Comparison of ENCODE assay signal across 18 cellular contexts in the genomic region with DNA sequence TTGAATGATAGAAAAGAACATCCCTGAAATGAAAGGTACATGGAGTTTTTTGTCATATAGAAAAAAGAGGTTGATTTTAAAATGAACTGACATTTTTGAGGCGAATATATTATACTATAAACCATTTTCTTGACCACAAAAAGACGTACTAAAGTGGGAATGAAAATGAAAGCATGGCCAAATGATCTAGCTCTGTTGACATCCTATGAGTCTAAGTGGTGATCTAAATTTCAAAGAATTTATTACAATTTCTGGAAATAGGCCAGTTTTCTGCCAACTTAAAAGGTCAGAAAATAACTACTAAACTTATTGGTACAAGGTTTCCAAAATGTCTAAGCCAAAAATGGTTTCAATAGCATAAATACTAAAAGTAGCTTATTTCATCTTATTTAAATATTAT.
A peak's percentile ranks its signal among the peaks of the same experiment; 100 is the strongest.
DNase-seq lines count a peak whose midpoint lies in the region; ATAC-seq and TF ChIP-seq lines count a peak whose summit lies in the region.
"Had no signal": no experiment of that assay in that cellular context is flagged by ENCODE, and none has a peak within 500 bp of the region (broad histone marks: within the 10 kb centered on the region; RNA-seq: fewer than 3 reads in every experiment).

No MANE protein-coding gene starts in this region.

- H3K4me3 ChIP-seq in choroid plexus epithelial cell (ENCODE audit: low read depth, low read length), result no peak overlapping the region
- H3K4me3 ChIP-seq: GM23338, SJCRH30 had no signal

- no peak for TF ChIP-seq CTCF in choroid plexus epithelial cell (conservative IDR thresholded peaks at IDR 0.05; ENCODE audit: low read depth, low read length)

- no peak for ATAC-seq in HG02678 (IDR thresholded peaks at IDR 0.05; ENCODE audit: unreplicated experiment)
- no peak for ATAC-seq in activated CD4-positive, alpha-beta T cell treated with anti-CD3 and anti-CD28 coated beads for 36 hours
- ATAC-seq: GM23338, HCT116 had no signal

- CTCF ChIA-PET in activated CD4-positive, alpha-beta T cell treated with anti-CD3 and anti-CD28 coated beads for 36 hours (lab: Charles Lee), result no interaction called here

- no peak overlapping the region for H3K4me3 Mint-ChIP-seq in activated CD4-positive, alpha-beta T cell treated with anti-CD3 and anti-CD28 coated beads for 36 hours
- H3K4me3 Mint-ChIP-seq: GM23338 had no signal

- H3K9me3 Mint-ChIP-seq in activated CD4-positive, alpha-beta T cell treated with anti-CD3 and anti-CD28 coated beads for 36 hours (ENCODE audit: low read depth), result peaks cover 9% of the 10 kb centered on the region
- H3K9me3 Mint-ChIP-seq: GM23338 had no signal

- H3K27me3 Mint-ChIP-seq in activated CD4-positive, alpha-beta T cell treated with anti-CD3 and anti-CD28 coated beads for 36 hours, result no peaks in the 10 kb centered on the region

- peak; percentile 1 for DNase-seq in A172 (ENCODE audit: low spot score)
- DNase-seq in NCI-H226, result peak; percentile 50
- peak; percentile 36 for DNase-seq in choroid plexus epithelial cell (ENCODE audit: low read depth)
- DNase-seq in non-pigmented ciliary epithelial cell (ENCODE audit: low read depth), result peak; percentile 20
- DNase-seq in activated naive CD4-positive, alpha-beta T cell treated with Interleukin-2 at 50 U/mL for 16 hours, result no peak
- DNase-seq in activated CD4-positive, alpha-beta T cell treated with anti-CD3 and anti-CD28 coated beads for 36 hours, result no peak
- DNase-seq in NCI-H2081 treated with DMSO at 0.1 percent for 48 hours (lab: John Stamatoyannopoulos, UW), result no peak
- DNase-seq: DMS 273 treated with DMSO at 0.1 percent for 48 hours, GDM1, Karpas-422, NCI-H1105, NCI-H1694 treated with DMSO at 0.1 percent for 48 hours, NCI-H446, OCI-M1, SJCRH30 had no signal

- H3K27ac Mint-ChIP-seq in activated CD4-positive, alpha-beta T cell treated with anti-CD3 and anti-CD28 coated beads for 36 hours, result no peak overlapping the region
- H3K27ac Mint-ChIP-seq: GM23338 had no signal

- intact Hi-C loops in activated CD4-positive, alpha-beta T cell treated with anti-CD3 and anti-CD28 coated beads for 36 hours (cut with DNase I, micrococcal nuclease), result no loop called here

- H3K4me1 Mint-ChIP-seq in activated CD4-positive, alpha-beta T cell treated with anti-CD3 and anti-CD28 coated beads for 36 hours, result no peaks in the 10 kb centered on the region
- H3K4me1 Mint-ChIP-seq: GM23338 had no signal

- no peaks in the 10 kb centered on the region for H3K36me3 Mint-ChIP-seq in activated CD4-positive, alpha-beta T cell treated with anti-CD3 and anti-CD28 coated beads for 36 hours (ENCODE audit: low read depth)

- POLR2A ChIA-PET in activated CD4-positive, alpha-beta T cell treated with anti-CD3 and anti-CD28 coated beads for 36 hours (lab: Charles Lee), result no interaction called here

Comparison
In these comparisons a context has a peak if more than half of its experiments do, and no peak if none do; other contexts are left out.
1. DNase-seq: peak in A172 (single experiment), NCI-H226 (single experiment), choroid plexus epithelial cell (single experiment) and non-pigmented ciliary epithelial cell (single experiment); none in activated naive CD4-positive, alpha-beta T cell treated with Interleukin-2 at 50 U/mL for 16 hours (single experiment), activated CD4-positive, alpha-beta T cell treated with anti-CD3 and anti-CD28 coated beads for 36 hours (single experiment) and NCI-H2081 treated with DMSO at 0.1 percent for 48 hours (single experiment).